In the genomic region with DNA sequence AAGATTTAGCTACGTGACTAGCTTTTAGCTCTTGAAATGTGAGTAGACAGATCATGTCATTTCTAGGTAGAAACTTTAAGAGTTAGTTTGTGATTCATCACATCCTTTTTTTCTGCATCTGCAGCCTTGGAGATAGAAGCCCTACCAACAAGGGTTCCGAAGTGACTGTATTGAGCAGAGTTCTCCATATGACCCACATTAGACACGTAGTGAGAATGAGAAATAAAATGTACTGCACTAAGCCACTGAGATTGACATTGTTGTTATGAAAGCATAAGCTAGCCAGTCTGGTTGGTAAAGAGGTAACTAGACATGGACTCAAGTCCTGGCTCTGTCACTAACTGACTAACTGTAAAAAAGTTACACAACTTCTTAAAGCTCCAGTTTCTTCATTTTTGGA, we compare ENCODE assay signal across 32 cellular contexts.
"Had no signal": no experiment of that assay in that cellular context is flagged by ENCODE, and none has a peak within 500 bp of the region (broad histone marks: within the 10 kb centered on the region; RNA-seq: fewer than 3 reads in every experiment).

No MANE protein-coding gene starts in this region.

- DNase-seq: activated CD4-positive, alpha-beta memory T cell treated with anti-CD3 and anti-CD28 coated beads for 36 hours; activated CD4-positive, alpha-beta T cell treated with anti-CD3 and anti-CD28 coated beads for 1 hour; activated CD4-positive, alpha-beta T cell treated with anti-CD3 and anti-CD28 coated beads, Interleukin-2, amount 10 ng/mL, durations not matched to agents 24 days and 14 days; activated CD8-positive, alpha-beta memory T cell treated with anti-CD3 and anti-CD28 coated beads, Interleukin-2, amount 10 ng/mL, durations not matched to agents 7 days and 5 days; activated CD8-positive, alpha-beta memory T cell treated with anti-CD3 and anti-CD28 coated beads, Interleukin-2, amount 50 U/mL, for 4 hours; activated CD8-positive, alpha-beta T cell treated with anti-CD3 and anti-CD28 coated beads, Interleukin-2, amount 10 ng/mL, durations not matched to agents 7 days and 5 days; activated gamma-delta T cell; activated naive CD4-positive, alpha-beta T cell; activated naive CD4-positive, alpha-beta T cell treated with anti-CD3 and anti-CD28 coated beads, Interleukin-2, amount 10 ng/mL, durations not matched to agents 7 days and 5 days; activated naive CD8-positive, alpha-beta T cell treated with anti-CD3 and anti-CD28 coated beads, Interleukin-2, amount 10 ng/mL, durations not matched to agents 7 days and 5 days; activated T-cell treated with anti-CD3 and anti-CD28 coated beads, Interleukin-2, amount 50 U/mL, for 1 hour; activated T-cell treated with anti-CD3 and anti-CD28 coated beads, Interleukin-2, amount 50 U/mL, for 48 hours; central memory CD4-positive, alpha-beta T cell; cerebellar nuclear complex; dorsolateral prefrontal cortex; effector memory CD4-positive, alpha-beta T cell; endodermal cell; foreskin keratinocyte; gastrocnemius medialis; heart right ventricle; T-helper 2 cell had no signal

- ATAC-seq: activated CD8-positive, alpha-beta memory T cell treated with anti-CD3 and anti-CD28 coated beads, Interleukin-2, amount 10 ng/mL, durations not matched to agents 7 days and 5 days; activated CD8-positive, alpha-beta T cell treated with anti-CD3 and anti-CD28 coated beads, Interleukin-2, amount 10 ng/mL, durations not matched to agents 7 days and 5 days; esophagus mucosa; foreskin keratinocyte; gastrocnemius medialis; heart right ventricle; WTC11 had no signal

- H3K36me3 Mint-ChIP-seq: activated CD4-positive, alpha-beta memory T cell treated with anti-CD3 and anti-CD28 coated beads for 36 hours; activated CD8-positive, alpha-beta memory T cell treated with anti-CD3 and anti-CD28 coated beads, Interleukin-2, amount 10 ng/mL, durations not matched to agents 7 days and 5 days; activated naive CD4-positive, alpha-beta T cell treated with anti-CD3 and anti-CD28 coated beads, Interleukin-2, amount 10 ng/mL, durations not matched to agents 7 days and 5 days; activated naive CD4-positive, alpha-beta T cell treated with anti-CD3 and anti-CD28 coated beads, Interleukin-2, amount 50 U/mL, for 72 hours; activated naive CD8-positive, alpha-beta T cell treated with anti-CD3 and anti-CD28 coated beads, Interleukin-2, amount 10 ng/mL, durations not matched to agents 7 days and 5 days; WTC11 had no signal

- H3K27ac Mint-ChIP-seq: activated CD4-positive, alpha-beta memory T cell treated with anti-CD3 and anti-CD28 coated beads for 36 hours; activated CD4-positive, alpha-beta T cell treated with anti-CD3 and anti-CD28 coated beads, Interleukin-2, amount 10 ng/mL, durations not matched to agents 24 days and 14 days; activated CD8-positive, alpha-beta memory T cell treated with anti-CD3 and anti-CD28 coated beads, Interleukin-2, amount 10 ng/mL, durations not matched to agents 7 days and 5 days; activated CD8-positive, alpha-beta T cell treated with anti-CD3 and anti-CD28 coated beads, Interleukin-2, amount 10 ng/mL, durations not matched to agents 7 days and 5 days; activated naive CD4-positive, alpha-beta T cell treated with anti-CD3 and anti-CD28 coated beads, Interleukin-2, amount 10 ng/mL, durations not matched to agents 7 days and 5 days; activated naive CD4-positive, alpha-beta T cell treated with anti-CD3 and anti-CD28 coated beads, Interleukin-2, amount 50 U/mL, for 72 hours; activated naive CD8-positive, alpha-beta T cell treated with anti-CD3 and anti-CD28 coated beads, Interleukin-2, amount 10 ng/mL, durations not matched to agents 7 days and 5 days; activated T-helper 1 cell treated with anti-CD3 and anti-CD28 coated beads, Interleukin-12 subunit alpha, Interleukin-12 subunit beta, Interleukin-2, Interleukin-4 antibody, amounts not matched to agents 30 ng/mL and 10 ng/mL and 1 ng/mL, durations not matched to agents 14 hours and 24 hours and 36 hours; brain; dendritic cell treated with granulocyte-macrophage colony-stimulating factor and Interleukin-4, amounts not matched to agents 40 ng/mL and 50 ng/mL, for 4 days; endodermal cell; WTC11 had no signal

- H3K9me3 Mint-ChIP-seq: activated CD4-positive, alpha-beta memory T cell treated with anti-CD3 and anti-CD28 coated beads for 36 hours; activated CD4-positive, alpha-beta T cell treated with anti-CD3 and anti-CD28 coated beads, Interleukin-2, amount 10 ng/mL, durations not matched to agents 24 days and 14 days; activated naive CD4-positive, alpha-beta T cell treated with anti-CD3 and anti-CD28 coated beads, Interleukin-2, amount 10 ng/mL, durations not matched to agents 7 days and 5 days; activated naive CD4-positive, alpha-beta T cell treated with anti-CD3 and anti-CD28 coated beads, Interleukin-2, amount 50 U/mL, for 72 hours; activated naive CD8-positive, alpha-beta T cell treated with anti-CD3 and anti-CD28 coated beads, Interleukin-2, amount 10 ng/mL, durations not matched to agents 7 days and 5 days; activated T-helper 1 cell treated with anti-CD3 and anti-CD28 coated beads, Interleukin-12 subunit alpha, Interleukin-12 subunit beta, Interleukin-2, Interleukin-4 antibody, amounts not matched to agents 30 ng/mL and 10 ng/mL and 1 ng/mL, durations not matched to agents 14 hours and 24 hours and 36 hours; dendritic cell treated with granulocyte-macrophage colony-stimulating factor and Interleukin-4, amounts not matched to agents 40 ng/mL and 50 ng/mL, for 4 days; endodermal cell; WTC11 had no signal

- H3K27me3 ChIP-seq: ascending aorta, breast epithelium, dorsolateral prefrontal cortex, foreskin keratinocyte, gastrocnemius medialis, heart right ventricle had no signal

- H3K27me3 Mint-ChIP-seq: brain; dendritic cell treated with granulocyte-macrophage colony-stimulating factor and Interleukin-4, amounts not matched to agents 40 ng/mL and 50 ng/mL, for 4 days had no signal

- H3K4me3 ChIP-seq: ascending aorta, breast epithelium, cardiac muscle cell, coronary artery, dorsolateral prefrontal cortex, gastrocnemius medialis, heart right ventricle had no signal

- H3K27ac ChIP-seq: ascending aorta, breast epithelium, cardiac muscle cell, coronary artery, foreskin keratinocyte, gastrocnemius medialis, heart right ventricle, VCaP had no signal

- H3K4me3 Mint-ChIP-seq: activated CD4-positive, alpha-beta memory T cell treated with anti-CD3 and anti-CD28 coated beads for 36 hours; activated CD4-positive, alpha-beta T cell treated with anti-CD3 and anti-CD28 coated beads, Interleukin-2, amount 10 ng/mL, durations not matched to agents 24 days and 14 days; activated CD8-positive, alpha-beta memory T cell treated with anti-CD3 and anti-CD28 coated beads, Interleukin-2, amount 10 ng/mL, durations not matched to agents 7 days and 5 days; activated CD8-positive, alpha-beta T cell treated with anti-CD3 and anti-CD28 coated beads, Interleukin-2, amount 10 ng/mL, durations not matched to agents 7 days and 5 days; activated naive CD4-positive, alpha-beta T cell treated with anti-CD3 and anti-CD28 coated beads, Interleukin-2, amount 10 ng/mL, durations not matched to agents 7 days and 5 days; activated naive CD8-positive, alpha-beta T cell treated with anti-CD3 and anti-CD28 coated beads, Interleukin-2, amount 10 ng/mL, durations not matched to agents 7 days and 5 days; activated T-helper 1 cell treated with anti-CD3 and anti-CD28 coated beads, Interleukin-12 subunit alpha, Interleukin-12 subunit beta, Interleukin-2, Interleukin-4 antibody, amounts not matched to agents 30 ng/mL and 10 ng/mL and 1 ng/mL, durations not matched to agents 14 hours and 24 hours and 36 hours; brain; dendritic cell treated with granulocyte-macrophage colony-stimulating factor and Interleukin-4, amounts not matched to agents 40 ng/mL and 50 ng/mL, for 4 days; endodermal cell; WTC11 had no signal

- H3K9me3 ChIP-seq: ascending aorta, breast epithelium, gastrocnemius medialis, heart right ventricle had no signal

- H3K4me1 Mint-ChIP-seq: endodermal cell, WTC11 had no signal

- H3K4me1 ChIP-seq: ascending aorta, breast epithelium, foreskin keratinocyte, gastrocnemius medialis, heart right ventricle had no signal

- H3K36me3 ChIP-seq: ascending aorta, breast epithelium, cardiac muscle cell, gastrocnemius medialis, heart right ventricle had no signal
